ENCODE assay signal across 17 cellular contexts in genomic region chr3:123110238-123110952, GRCh38. TPM values are rescaled to one million over a fixed set of nuclear protein-coding genes. Genes with fewer than 3 reads are reported as not detected.
A peak's percentile ranks its signal among the peaks of the same experiment; 100 is the strongest.
DNase-seq lines count a peak whose midpoint lies in the region; TF ChIP-seq lines count a peak whose summit lies in the region.
"Had no signal": no experiment of that assay in that cellular context is flagged by ENCODE, and none has a peak within 500 bp of the region (broad histone marks: within the 10 kb centered on the region; RNA-seq: fewer than 3 reads in every experiment).

No MANE protein-coding gene starts in this region.

- CTCF ChIA-PET in OCI-LY7 (lab: Charles Lee; ENCODE audit: unreplicated experiment): interaction anchor here (0.6 to 0.7 kb wide), 4 partner anchors 12 to 334 kb away, joined by 3 to 10 read pairs (median 6); no protein-coding TSS in a partner anchor

- no peaks in the 10 kb centered on the region for H4K20me1 ChIP-seq in OCI-LY7 (ENCODE audit: insufficient read depth, low read length)

- no peaks in the 10 kb centered on the region for H3K9me2 ChIP-seq in OCI-LY7 (ENCODE audit: insufficient read depth, low read length)

- POLR2A ChIA-PET in OCI-LY7 (lab: Charles Lee): interaction anchor here (0.6 to 1.4 kb wide), 3 partner anchors 22 to 191 kb away, joined by 3 to 4 read pairs (median 4); no protein-coding TSS in a partner anchor

- no TSS peak for BruUV-seq in OCI-LY7 (replicated peaks; lab: Mats Ljungman, UMichigan)

- H3K9me3 ChIP-seq in OCI-LY7 (ENCODE audit: low read length) (no peaks in the 10 kb centered on the region), colonic mucosa (no peaks in the 10 kb centered on the region)
- H3K9me3 ChIP-seq: Caco-2, right atrium auricular region had no signal

- no peak for TF ChIP-seq CTCF in OCI-LY7 (conservative IDR thresholded peaks at IDR 0.05; ENCODE audit: low read length)
- TF ChIP-seq CTCF in colonic mucosa (IDR thresholded peaks at IDR 0.05): no peak

- DNase-seq in NCI-H2107 treated with DMSO at 0.1 percent for 48 hours (lab: John Stamatoyannopoulos, UW; ENCODE audit: unreplicated experiment): peak; percentile 39
- no peak for DNase-seq in NCI-H2107 (lab: John Stamatoyannopoulos, UW)
- DNase-seq in NCI-H1694 (lab: John Stamatoyannopoulos, UW): peak; percentile 50
- no peak for DNase-seq in OCI-LY7 (ENCODE audit: low spot score)
- DNase-seq in posterior vena cava (ENCODE audit: low spot score): peak; percentile 76
- no peak for DNase-seq in colonic mucosa
- no peak for DNase-seq in amygdala (lab: John Stamatoyannopoulos, UW)
- DNase-seq in erythroblast (lab: John Stamatoyannopoulos, UW): no peak
- DNase-seq: 8988T; activated CD4-positive, alpha-beta T cell treated with anti-CD3 and anti-CD28 coated beads for 1 hour; activated naive CD8-positive, alpha-beta T cell treated with anti-CD3 and anti-CD28 coated beads for 36 hours; activated T-cell treated with anti-CD3 and anti-CD28 coated beads, Interleukin-2, amount 50 U/mL, for 72 hours; brain microvascular endothelial cell; Caco-2; HCEC 1CT; NCI-H1048 had no signal

- H3K27me3 ChIP-seq in colonic mucosa: no peaks in the 10 kb centered on the region
- H3K27me3 ChIP-seq: brain microvascular endothelial cell, right atrium auricular region had no signal

- H3K4me2 ChIP-seq in OCI-LY7 (ENCODE audit: low read length): peak overlapping the region; percentile 24; the same call in 1 of the 2 replicates

- no peaks in the 10 kb centered on the region for H3K79me2 ChIP-seq in OCI-LY7 (ENCODE audit: insufficient read depth, low read depth, low read length)

- no peaks in the 10 kb centered on the region for H3K36me3 ChIP-seq in OCI-LY7 (ENCODE audit: insufficient read depth, low read length)
- peaks cover 5% of the 10 kb centered on the region for H3K36me3 ChIP-seq in colonic mucosa

- TF ChIP-seq POLR2A in erythroblast (IDR thresholded peaks at IDR 0.05; ENCODE audit: low read length): no peak

- H3K4me3 ChIP-seq in OCI-LY7 (ENCODE audit: low read depth, low read length, poor library complexity, severe bottlenecking): no peak overlapping the region
- no peak overlapping the region for H3K4me3 ChIP-seq in colonic mucosa
- H3K4me3 ChIP-seq: right atrium auricular region had no signal

- H3K4me1 ChIP-seq in OCI-LY7 (ENCODE audit: insufficient read depth, low read length, poor library complexity, severe bottlenecking) (peaks cover 15% of the 10 kb centered on the region), colonic mucosa (no peaks in the 10 kb centered on the region)
- H3K4me1 ChIP-seq: Caco-2 had no signal

- H2AFZ ChIP-seq in OCI-LY7 (ENCODE audit: low read length): no peak overlapping the region

- intact Hi-C loops in OCI-LY7 (cut with micrococcal nuclease; ENCODE audit: unreplicated experiment): no loop called here
- intact Hi-C loops in posterior vena cava (cut with DNase I): no loop called here
- intact Hi-C loops in colonic mucosa (cut with DNase I): no loop called here

- H3K27ac ChIP-seq in OCI-LY7 (ENCODE audit: low read depth, low read length, poor library complexity, severe bottlenecking) (no peak overlapping the region), colonic mucosa (no peak overlapping the region)
- H3K27ac ChIP-seq: brain microvascular endothelial cell, right atrium auricular region had no signal

- H3K9ac ChIP-seq in colonic mucosa (ENCODE audit: low read depth in 2 of 2, low read length in 2 of 2): no peak overlapping the region

RNA-seq across cellular contexts. Expression of gene PDIA5, which starts 43.6 kb away (rescaled TPM):
- total RNA-seq in OCI-LY7 (2014; rRNA removed; shearing (Covaris generic)): 4.8 and 8.1 TPM in 2 replicates
- total RNA-seq in OCI-LY7 (2022) (8.1 and 11.7 TPM in 2 replicates), posterior vena cava (10 to 100 TPM; 29.5 to 29.6 TPM), colonic mucosa (10 to 100 TPM; 36.5 to 40.1 TPM)

Comparison
In these comparisons a context has a peak if more than half of its experiments do, and no peak if none do; other contexts are left out.
1. DNase-seq: peak in NCI-H2107 treated with DMSO at 0.1 percent for 48 hours (single experiment), NCI-H1694 (single experiment) and posterior vena cava (single experiment); none in NCI-H2107 (single experiment), OCI-LY7 (single experiment), colonic mucosa (single experiment), amygdala (0 of 56) and erythroblast (0 of 2).